ENCODE assay signal across 10 cellular contexts in genomic region chr2:109335586-109336266, GRCh38.
DNase-seq lines count a peak whose midpoint lies in the region; ATAC-seq and TF ChIP-seq lines count a peak whose summit lies in the region.
"Had no signal": no experiment of that assay in that cellular context is flagged by ENCODE, and none has a peak within 500 bp of the region (broad histone marks: within the 10 kb centered on the region; RNA-seq: fewer than 3 reads in every experiment).

No MANE protein-coding gene starts in this region.

- TF ChIP-seq CTCF in RWPE2 (IDR thresholded peaks at IDR 0.05; ENCODE audit: poor library complexity, severe bottlenecking) (no peak), cardiac fibroblast (IDR thresholded peaks at IDR 0.05; ENCODE audit: low read depth, low read length) (no peak), osteoblast (IDR thresholded peaks at IDR 0.05; ENCODE audit: extremely low read depth, low read depth, low read length) (no peak), GM10248 (IDR thresholded peaks at IDR 0.05; ENCODE audit: control extremely low read depth, extremely low read depth, low read depth, missing control alignments) (no peak)

- CTCF ChIA-PET in GM10248 (lab: Yijun Ruan, JAX), result no interaction called here

- DNase-seq in GDM1 (lab: John Stamatoyannopoulos, UW) (peak; percentile 55), RWPE2 (ENCODE audit: low spot score) (no peak), cardiac fibroblast (ENCODE audit: low read depth in 2 of 2) (peak; percentile 75 to 90), osteoblast (ENCODE audit: insufficient read length, low spot score, missing footprints) (no peak), RPMI8226 (no peak), GM10248 (ENCODE audit: extremely low spot score) (no peak), DMS153 treated with DMSO at 0.1 percent for 48 hours (lab: John Stamatoyannopoulos, UW; ENCODE audit: unreplicated experiment) (no peak), posterior vena cava (ENCODE audit: low spot score) (no peak)
- DNase-seq: amygdala had no signal

- no peaks in the 10 kb centered on the region for H3K9me3 ChIP-seq in RWPE2 (ENCODE audit: severe bottlenecking)
- no peaks in the 10 kb centered on the region for H3K9me3 ChIP-seq in osteoblast (ENCODE audit: low read depth, low read length)

- POLR2A ChIA-PET in GM10248 (lab: Yijun Ruan, JAX), result no interaction called here

- H3K79me2 ChIP-seq in osteoblast (ENCODE audit: insufficient read depth, low read length), result peaks cover 51% of the 10 kb centered on the region

- H3K4me3 ChIP-seq in RWPE2 (ENCODE audit: severe bottlenecking), result no peak overlapping the region
- H3K4me3 ChIP-seq in cardiac fibroblast (replicated peaks in 1 of 2; ENCODE audit: low read depth in 2 of 2, low read length in 2 of 2), result no peak overlapping the region
- peak overlapping the region; percentile 58 for H3K4me3 ChIP-seq in osteoblast (ENCODE audit: insufficient read depth, low read length)

- no peaks in the 10 kb centered on the region for H4K20me1 ChIP-seq in osteoblast (ENCODE audit: insufficient read depth, low read length)

- H3K36me3 ChIP-seq in RWPE2 (ENCODE audit: low read depth), result no peaks in the 10 kb centered on the region
- H3K36me3 ChIP-seq in osteoblast (ENCODE audit: insufficient read depth, low read length), result no peaks in the 10 kb centered on the region

- H3K27me3 ChIP-seq in RWPE2 (ENCODE audit: insufficient read depth, poor library complexity, severe bottlenecking) (no peaks in the 10 kb centered on the region), osteoblast (ENCODE audit: insufficient read depth, low read length) (no peaks in the 10 kb centered on the region)

- H3K4me1 ChIP-seq in RWPE2 (ENCODE audit: insufficient read depth, poor library complexity, severe bottlenecking), result peaks cover 41% of the 10 kb centered on the region
- H3K4me1 ChIP-seq in osteoblast (ENCODE audit: insufficient read depth, low read length), result peaks cover 66% of the 10 kb centered on the region

- H2AFZ ChIP-seq in osteoblast (ENCODE audit: low read length), result peak overlapping the region; percentile 58

- H3K4me2 ChIP-seq in osteoblast (ENCODE audit: insufficient read depth, low read length), result peak overlapping the region; percentile 87

- intact Hi-C loops in posterior vena cava (cut with DNase I), result no loop called here

- H3K27ac ChIP-seq in RWPE2 (ENCODE audit: poor library complexity, severe bottlenecking) (peak overlapping the region; percentile 90), osteoblast (ENCODE audit: low read depth, low read length) (peak overlapping the region; percentile 95)

- no peak for ATAC-seq in RWPE2 (ENCODE audit: low read depth)
- ATAC-seq: Right ventricle myocardium inferior had no signal

Comparison
In these comparisons a context has a peak if more than half of its experiments do, and no peak if none do; other contexts are left out.
1. DNase-seq: peak in GDM1 (single experiment) and cardiac fibroblast (2 of 2); none in RWPE2 (single experiment), osteoblast (single experiment), RPMI8226 (single experiment), GM10248 (single experiment), DMS153 treated with DMSO at 0.1 percent for 48 hours (single experiment) and posterior vena cava (single experiment).